Comparison of ENCODE assay signal across 8 cellular contexts in the genomic region with DNA sequence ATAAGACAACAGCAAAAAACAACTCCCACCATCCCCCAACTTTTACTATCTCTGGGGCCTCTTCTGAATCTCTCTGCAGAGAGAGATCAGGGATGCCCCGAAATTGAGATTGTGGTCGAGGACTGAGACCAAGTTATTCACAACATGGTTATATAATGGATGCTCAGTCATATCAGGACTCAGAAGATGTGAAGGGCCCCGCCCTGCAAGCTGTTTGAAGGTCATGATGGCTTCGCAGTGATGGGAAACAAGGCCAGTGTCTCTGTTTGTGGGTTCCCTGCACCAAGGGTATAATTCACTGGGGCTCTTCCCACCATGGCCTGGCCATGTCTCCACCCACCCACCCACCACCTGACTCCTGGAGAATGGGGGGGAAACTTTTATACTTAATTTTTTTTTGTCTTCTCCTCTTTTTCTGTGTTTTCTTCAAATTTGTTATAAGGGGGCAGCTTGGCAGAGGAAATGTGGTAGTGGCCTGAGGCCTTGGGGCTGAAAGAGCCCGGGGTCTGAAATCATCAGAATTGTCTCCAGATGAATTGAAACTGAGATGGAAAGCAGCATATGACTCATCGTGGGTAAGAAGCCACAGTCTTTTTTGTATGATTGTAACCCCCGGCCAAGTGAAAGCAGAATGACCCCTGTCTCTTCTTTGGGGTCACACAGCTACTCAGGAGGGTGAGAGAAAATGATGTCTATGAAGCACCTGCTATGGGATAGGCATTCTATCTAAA. TPM values are rescaled to one million over a fixed set of nuclear protein-coding genes. Genes with fewer than 3 reads are reported as not detected.
DNase-seq lines count a peak whose midpoint lies in the region; ATAC-seq and TF ChIP-seq lines count a peak whose summit lies in the region.

No MANE protein-coding gene starts in this region.

- no peaks in the 10 kb centered on the region for H3K9me2 ChIP-seq in hepatocyte (replicated peaks; ENCODE audit: insufficient read depth)

- H3K79me2 ChIP-seq in hepatocyte = no peaks in the 10 kb centered on the region

- no peak overlapping the region for H3K4me3 ChIP-seq in hepatocyte
- no peak overlapping the region for H3K4me3 ChIP-seq in tibial nerve

- ATAC-seq in GM18867 (IDR thresholded peaks at IDR 0.05; ENCODE audit: unreplicated experiment) = peak; percentile 65
- ATAC-seq in HG02870 (IDR thresholded peaks at IDR 0.05; ENCODE audit: unreplicated experiment) = peak; percentile 59
- ATAC-seq in activated CD4-positive, CD25-positive, alpha-beta regulatory T cell treated with anti-CD3 and anti-CD28 coated beads, Interleukin-2, amount 50 U/mL, for 24 hours = peak; percentile 60 to 62

- 81% methylated on average over 7 of the region's 7 CpGs for WGBS in hepatocyte (ENCODE audit: low lambda C conversion rate, missing lambda C conversion rate)
- 63 to 69% methylated on average over 7 of the region's 7 CpGs for WGBS in tibial nerve, 2 donors

- TF ChIP-seq POLR2A in tibial nerve (IDR thresholded peaks at IDR 0.05) (no peak), erythroblast (IDR thresholded peaks at IDR 0.05; ENCODE audit: low read length) (no peak)

- DNase-seq in renal cortical epithelial cell (ENCODE audit: low read depth) = peak; percentile 59
- DNase-seq in hepatocyte (ENCODE audit: low spot score) = no peak
- DNase-seq in tibial nerve (ENCODE audit: low spot score in 2 of 2) = no peak
- no peak for DNase-seq in erythroblast (lab: John Stamatoyannopoulos, UW)
- no peak for DNase-seq in effector CD8-positive, alpha-beta T cell (lab: John Stamatoyannopoulos, UW)

- H3K27me3 ChIP-seq in hepatocyte = no peaks in the 10 kb centered on the region
- H3K27me3 ChIP-seq in tibial nerve = no peaks in the 10 kb centered on the region

- H3K4me2 ChIP-seq in hepatocyte = no peak overlapping the region

- no peak for TF ChIP-seq EP300 in tibial nerve (IDR thresholded peaks at IDR 0.05)

- TF ChIP-seq CTCF in hepatocyte (IDR thresholded peaks at IDR 0.05; ENCODE audit: poor library complexity) (no peak), tibial nerve (IDR thresholded peaks at IDR 0.05) (no peak)

- H4K20me1 ChIP-seq in hepatocyte (ENCODE audit: insufficient read depth, poor library complexity, severe bottlenecking) = no peaks in the 10 kb centered on the region

- no peaks in the 10 kb centered on the region for H3K36me3 ChIP-seq in hepatocyte (replicated peaks; ENCODE audit: insufficient read depth, low read depth)
- H3K36me3 ChIP-seq in tibial nerve = no peaks in the 10 kb centered on the region

- H3K27ac ChIP-seq in hepatocyte (no peak overlapping the region), tibial nerve (no peak overlapping the region)

- H3K9me3 ChIP-seq in hepatocyte (ENCODE audit: low read depth) (no peaks in the 10 kb centered on the region), tibial nerve (peaks cover 0 to 11% (median 0%) of the 10 kb centered on the region in 4 donors)

- H3K4me1 ChIP-seq in hepatocyte (ENCODE audit: insufficient read depth) = no peaks in the 10 kb centered on the region
- no peaks in the 10 kb centered on the region for H3K4me1 ChIP-seq in tibial nerve

- no peak overlapping the region for H2AFZ ChIP-seq in hepatocyte

RNA-seq across cellular contexts. Expression of a gene that starts 15.0 kb away (rescaled TPM):
- total RNA-seq in renal cortical epithelial cell (not detected in 2 replicates), hepatocyte (not detected in 2 replicates), tibial nerve (not detected)
- polyA plus RNA-seq in hepatocyte = not detected in 2 replicates

RNA-seq across cellular contexts. Expression of a gene that starts 39.4 kb away (rescaled TPM):
- total RNA-seq in renal cortical epithelial cell = not detected in 2 replicates
- total RNA-seq in hepatocyte = not detected in 2 replicates
- polyA plus RNA-seq in hepatocyte = 0.44 TPM in 1 of 2 replicates, not detected in the other
- total RNA-seq in tibial nerve = not detected
